Comparison of ENCODE assay signal across 8 cellular contexts in genomic region chr14:88823968-88824313, GRCh38. TPM values are rescaled to one million over a fixed set of nuclear protein-coding genes. Genes with fewer than 3 reads are reported as not detected.
DNase-seq lines count a peak whose midpoint lies in the region; ATAC-seq, FAIRE-seq and TF ChIP-seq lines count a peak whose summit lies in the region.

No MANE protein-coding gene starts in this region.

- ATAC-seq in heart right ventricle (no peak), left ventricle myocardium superior (no peak)

- H3K27me3 Mint-ChIP-seq in IgD-negative memory B cell = peaks cover 7% of the 10 kb centered on the region
- peaks cover 20% of the 10 kb centered on the region for H3K27me3 Mint-ChIP-seq in osteocyte (ENCODE audit: unreplicated experiment)

- FAIRE-seq in urothelium cell line (lab: Jason Lieb, UNC) = no peak

- intact Hi-C loops in heart right ventricle (cut with DNase I) (no loop called here), left ventricle myocardium superior (cut with micrococcal nuclease) (no loop called here)

- TF ChIP-seq CTCF in heart right ventricle (IDR thresholded peaks at IDR 0.05) = no peak
- TF ChIP-seq CTCF in osteocyte (IDR thresholded peaks at IDR 0.05) = no peak

- no peak for DNase-seq in heart right ventricle
- no peak for DNase-seq in left ventricle myocardium superior
- DNase-seq in effector memory CD4-positive, alpha-beta T cell = no peak
- no peak for DNase-seq in osteocyte (ENCODE audit: extremely low spot score, unreplicated experiment)
- no peak for DNase-seq in superior temporal gyrus (ENCODE audit: extremely low spot score)
- DNase-seq in inferior parietal cortex (ENCODE audit: extremely low spot score) = no peak
- DNase-seq in urothelium cell line (ENCODE audit: low spot score) = no peak

- H3K9me3 Mint-ChIP-seq in IgD-negative memory B cell (no peaks in the 10 kb centered on the region), osteocyte (ENCODE audit: unreplicated experiment) (no peaks in the 10 kb centered on the region)

- H3K4me3 ChIP-seq in heart right ventricle = peak overlapping the region in 9 of 10 donors; percentile 64 to 94 (median 73)
- H3K4me3 ChIP-seq in effector memory CD4-positive, alpha-beta T cell (ENCODE audit: insufficient read depth, low read depth, low read length, poor library complexity, severe bottlenecking) = peak overlapping the region; percentile 66

- H3K9me3 ChIP-seq in heart right ventricle = no peaks in the 10 kb centered on the region
- H3K9me3 ChIP-seq in effector memory CD4-positive, alpha-beta T cell (ENCODE audit: control insufficient read depth, low read length) = no peaks in the 10 kb centered on the region

- H3K4me1 ChIP-seq in heart right ventricle = peaks cover 0 to 18% (median 9%) of the 10 kb centered on the region in 9 donors
- H3K4me1 ChIP-seq in effector memory CD4-positive, alpha-beta T cell (ENCODE audit: control insufficient read depth, insufficient read depth, low read length, poor library complexity, severe bottlenecking) = peaks cover 10% of the 10 kb centered on the region

- H3K27me3 ChIP-seq in heart right ventricle = peaks cover 0 to 6% (median 0%) of the 10 kb centered on the region in 7 donors
- no peaks in the 10 kb centered on the region for H3K27me3 ChIP-seq in effector memory CD4-positive, alpha-beta T cell (replicated peaks; ENCODE audit: control insufficient read depth, insufficient read depth, low read length, poor library complexity, severe bottlenecking)

- H3K4me1 Mint-ChIP-seq in IgD-negative memory B cell (peaks cover 0 to 15% (median 12%) of the 10 kb centered on the region in 3 donors), osteocyte (ENCODE audit: unreplicated experiment) (peaks cover 27% of the 10 kb centered on the region)

- H3K36me3 Mint-ChIP-seq in IgD-negative memory B cell (no peaks in the 10 kb centered on the region), osteocyte (ENCODE audit: unreplicated experiment) (no peaks in the 10 kb centered on the region)

- H3K27ac ChIP-seq in heart right ventricle = peak overlapping the region in 9 of 10 donors; percentile 79 to 95 (median 89)
- peak overlapping the region; percentile 84 for H3K27ac ChIP-seq in effector memory CD4-positive, alpha-beta T cell (ENCODE audit: insufficient read depth, low read length, poor library complexity, severe bottlenecking)

- no peaks in the 10 kb centered on the region for H3K36me3 ChIP-seq in heart right ventricle
- H3K36me3 ChIP-seq in effector memory CD4-positive, alpha-beta T cell (ENCODE audit: control insufficient read depth, insufficient read depth, low read length) = no peaks in the 10 kb centered on the region

- WGBS in heart right ventricle, 2 donors = 8 to 9% methylated on average over 9 of the region's 9 CpGs

- peak overlapping the region; percentile 100 for H3K27ac Mint-ChIP-seq in IgD-negative memory B cell
- peak overlapping the region; percentile 99 for H3K27ac Mint-ChIP-seq in osteocyte (ENCODE audit: unreplicated experiment)

- peak overlapping the region; percentile 83 to 98 (median 96) for H3K4me3 Mint-ChIP-seq in IgD-negative memory B cell
- peak overlapping the region; percentile 85 for H3K4me3 Mint-ChIP-seq in osteocyte (ENCODE audit: unreplicated experiment)

RNA-seq across cellular contexts. Expression of gene TTC8, which starts 0.5 kb away (rescaled TPM):
- total RNA-seq in heart right ventricle (10 to 100 TPM in 6 of 10 donors, 1 to 10 TPM in 4; 5.5 to 16.0 (median 14.0) TPM), left ventricle myocardium superior (4.1 TPM), osteocyte (23.6 and 26.8 TPM in 2 replicates)
- polyA plus RNA-seq in heart right ventricle (1 to 10 TPM; 3.8 to 6.1 TPM), IgD-negative memory B cell (2.2 TPM)

RNA-seq across cellular contexts. Expression of gene EML5, which starts 31.2 kb away (rescaled TPM):
- total RNA-seq in heart right ventricle = under 1 TPM; 0.10 to 0.44 (median 0.19) TPM
- polyA plus RNA-seq in heart right ventricle = under 1 TPM; 0.04 to 0.22 TPM
- total RNA-seq in left ventricle myocardium superior = 0.25 TPM
- 0.61 TPM for polyA plus RNA-seq in IgD-negative memory B cell
- total RNA-seq in osteocyte = 0.18 and 0.19 TPM in 2 replicates
